ENCODE assay signal across 25 cellular contexts in genomic region chr1:84732520-84732919, GRCh38.
"Had no signal": no experiment of that assay in that cellular context is flagged by ENCODE, and none has a peak within 500 bp of the region (broad histone marks: within the 10 kb centered on the region; RNA-seq: fewer than 3 reads in every experiment).

No MANE protein-coding gene starts in this region.

- H3K27ac ChIP-seq: colonic mucosa, coronary artery, dorsolateral prefrontal cortex, epithelial cell of prostate, esophagus muscularis mucosa, esophagus squamous epithelium, foreskin keratinocyte, gastrocnemius medialis, gastroesophageal sphincter, heart left ventricle, heart right ventricle had no signal

- H3K36me3 ChIP-seq: colonic mucosa, esophagus muscularis mucosa, esophagus squamous epithelium, gastrocnemius medialis, gastroesophageal sphincter, heart left ventricle, heart right ventricle had no signal

- H3K4me3 ChIP-seq: colonic mucosa, coronary artery, dorsolateral prefrontal cortex, esophagus muscularis mucosa, esophagus squamous epithelium, gastrocnemius medialis, gastroesophageal sphincter, heart left ventricle, heart right ventricle had no signal

- H3K4me1 ChIP-seq: colonic mucosa, esophagus squamous epithelium, foreskin keratinocyte, gastrocnemius medialis, gastroesophageal sphincter, heart right ventricle had no signal

- H3K27me3 ChIP-seq: colonic mucosa, dorsolateral prefrontal cortex, esophagus muscularis mucosa, esophagus squamous epithelium, foreskin keratinocyte, gastrocnemius medialis, gastroesophageal sphincter had no signal

- H3K27ac Mint-ChIP-seq: dendritic cell treated with granulocyte-macrophage colony-stimulating factor and Interleukin-4, amounts not matched to agents 40 ng/mL and 50 ng/mL, for 4 days; effector memory CD8-positive, alpha-beta T cell; endodermal cell had no signal

- H3K9me3 Mint-ChIP-seq: dendritic cell treated with granulocyte-macrophage colony-stimulating factor and Interleukin-4, amounts not matched to agents 40 ng/mL and 50 ng/mL, for 4 days; effector memory CD8-positive, alpha-beta T cell; endodermal cell had no signal

- DNase-seq: colonic mucosa; cortex of kidney; dermis blood vessel endothelial cell; dorsolateral prefrontal cortex; effector CD4-positive, alpha-beta T cell; effector CD8-positive, alpha-beta T cell; effector memory CD4-positive, alpha-beta T cell; effector memory CD8-positive, alpha-beta T cell; endodermal cell; erythroblast; esophagus squamous epithelium; foreskin fibroblast; foreskin keratinocyte; foreskin melanocyte; gastrocnemius medialis; glutamatergic neuron; head of caudate nucleus; heart left ventricle; heart right ventricle had no signal

- H3K9me3 ChIP-seq: colonic mucosa, esophagus muscularis mucosa, esophagus squamous epithelium, gastrocnemius medialis, gastroesophageal sphincter had no signal

- H3K4me3 Mint-ChIP-seq: dendritic cell treated with granulocyte-macrophage colony-stimulating factor and Interleukin-4, amounts not matched to agents 40 ng/mL and 50 ng/mL, for 4 days; effector memory CD8-positive, alpha-beta T cell; endodermal cell had no signal

- H3K27me3 Mint-ChIP-seq: dendritic cell treated with granulocyte-macrophage colony-stimulating factor and Interleukin-4, amounts not matched to agents 40 ng/mL and 50 ng/mL, for 4 days had no signal

- ATAC-seq: effector memory CD8-positive, alpha-beta T cell; esophagus mucosa; foreskin keratinocyte; gastrocnemius medialis; gastroesophageal sphincter; heart left ventricle; heart right ventricle had no signal
